ENCODE assay signal across 8 cellular contexts in the genomic region with DNA sequence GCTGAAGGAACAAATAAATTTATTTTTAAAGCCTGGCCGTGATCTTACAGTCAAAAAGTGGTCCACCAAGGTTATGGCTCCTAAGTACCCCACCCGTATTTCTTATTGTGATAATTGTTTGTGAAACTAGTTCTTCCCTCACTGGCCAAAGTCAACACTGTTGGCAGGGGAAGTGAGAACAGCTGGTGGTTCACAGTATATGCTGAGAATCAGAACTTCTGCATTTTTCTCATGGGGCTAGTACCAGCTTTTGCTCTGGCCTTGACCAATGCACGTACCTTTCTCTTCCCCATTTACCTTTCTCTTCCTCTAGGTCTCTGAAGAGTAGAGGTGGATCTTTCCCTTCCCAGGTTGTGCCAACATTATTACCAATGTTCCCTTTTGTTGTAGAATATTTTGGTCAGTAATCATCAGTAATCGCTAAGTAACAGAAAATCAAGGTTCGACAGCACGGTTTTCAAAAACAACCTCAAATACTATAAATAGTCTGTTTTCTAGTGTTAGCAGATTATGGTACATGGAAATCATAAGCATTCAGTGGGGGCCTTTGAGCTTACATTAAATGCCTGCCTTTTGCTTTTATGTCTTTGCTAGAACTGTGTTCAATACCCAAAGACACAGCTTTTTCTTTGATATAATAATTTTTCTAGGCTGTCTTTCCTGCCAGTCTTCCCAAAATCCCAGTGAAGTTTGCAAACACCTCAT.
DNase-seq lines count a peak whose midpoint lies in the region; ATAC-seq and TF ChIP-seq lines count a peak whose summit lies in the region.

No MANE protein-coding gene starts in this region.

- no peak for TF ChIP-seq POLR2A in heart left ventricle (IDR thresholded peaks at IDR 0.05)

- 68 to 79% (median 78%) methylated on average over 6 of the region's 6 CpGs for WGBS in heart left ventricle, 4 donors

- no peak overlapping the region for H3K4me3 Mint-ChIP-seq in activated T-helper 1 cell treated with anti-CD3 and anti-CD28 coated beads, Interleukin-12 subunit alpha, Interleukin-12 subunit beta, Interleukin-2, Interleukin-4 antibody, amounts not matched to agents 30 ng/mL and 10 ng/mL and 1 ng/mL, durations not matched to agents 14 hours and 24 hours and 36 hours

- ATAC-seq in GM21619 (IDR thresholded peaks at IDR 0.05; ENCODE audit: unreplicated experiment) = peak; percentile 100
- ATAC-seq in heart left ventricle = peak; percentile 49 to 77 (median 67)

- peaks cover 25% of the 10 kb centered on the region for H3K36me3 Mint-ChIP-seq in activated T-helper 1 cell treated with anti-CD3 and anti-CD28 coated beads, Interleukin-12 subunit alpha, Interleukin-12 subunit beta, Interleukin-2, Interleukin-4 antibody, amounts not matched to agents 30 ng/mL and 10 ng/mL and 1 ng/mL, durations not matched to agents 14 hours and 24 hours and 36 hours (ENCODE audit: low read depth)

- H3K27me3 ChIP-seq in heart left ventricle = no peaks in the 10 kb centered on the region

- peak; percentile 81 for DNase-seq in GM12865 (ENCODE audit: low read depth)
- peak; percentile 37 for DNase-seq in KG1 (lab: John Stamatoyannopoulos, UW)
- DNase-seq in heart left ventricle = peak in 2 of 5 donors; percentile 26 to 29
- no peak for DNase-seq in NCI-H2196 (lab: John Stamatoyannopoulos, UW; ENCODE audit: unreplicated experiment)
- DNase-seq in 8988T = no peak
- DNase-seq in NCI-H69 (lab: John Stamatoyannopoulos, UW) = no peak
- DNase-seq in activated T-helper 1 cell treated with anti-CD3 and anti-CD28 coated beads, Interleukin-12 subunit alpha, Interleukin-12 subunit beta, Interleukin-2, Interleukin-4 antibody, amounts not matched to agents 30 ng/mL and 10 ng/mL and 1 ng/mL, durations not matched to agents 14 hours and 24 hours and 36 hours (ENCODE audit: low spot score) = no peak

- peaks cover 0 to 30% (median 12%) of the 10 kb centered on the region in 12 donors for H3K4me1 ChIP-seq in heart left ventricle

- peaks cover 38% of the 10 kb centered on the region for H3K9me3 Mint-ChIP-seq in activated T-helper 1 cell treated with anti-CD3 and anti-CD28 coated beads, Interleukin-12 subunit alpha, Interleukin-12 subunit beta, Interleukin-2, Interleukin-4 antibody, amounts not matched to agents 30 ng/mL and 10 ng/mL and 1 ng/mL, durations not matched to agents 14 hours and 24 hours and 36 hours

- H3K36me3 ChIP-seq in heart left ventricle = no peaks in the 10 kb centered on the region

- H3K4me3 ChIP-seq in GM12865 (ENCODE audit: low read depth, low read length) (no peak overlapping the region), heart left ventricle (no peak overlapping the region)

- intact Hi-C loops in heart left ventricle (cut with DNase I) = no loop called here
- intact Hi-C loops in activated T-helper 1 cell treated with anti-CD3 and anti-CD28 coated beads, Interleukin-12 subunit alpha, Interleukin-12 subunit beta, Interleukin-2, Interleukin-4 antibody, amounts not matched to agents 30 ng/mL and 10 ng/mL and 1 ng/mL, durations not matched to agents 14 hours and 24 hours and 36 hours (cut with micrococcal nuclease) = no loop called here

- no peak overlapping the region for H3K27ac Mint-ChIP-seq in activated T-helper 1 cell treated with anti-CD3 and anti-CD28 coated beads, Interleukin-12 subunit alpha, Interleukin-12 subunit beta, Interleukin-2, Interleukin-4 antibody, amounts not matched to agents 30 ng/mL and 10 ng/mL and 1 ng/mL, durations not matched to agents 14 hours and 24 hours and 36 hours

- TF ChIP-seq CTCF in GM12865 (IDR thresholded peaks at IDR 0.05; ENCODE audit: insufficient read depth, low read depth, low read length, missing control alignments) = no peak
- TF ChIP-seq CTCF in heart left ventricle (IDR thresholded peaks at IDR 0.05) = no peak

- no peaks in the 10 kb centered on the region for H3K27me3 Mint-ChIP-seq in activated T-helper 1 cell treated with anti-CD3 and anti-CD28 coated beads, Interleukin-12 subunit alpha, Interleukin-12 subunit beta, Interleukin-2, Interleukin-4 antibody, amounts not matched to agents 30 ng/mL and 10 ng/mL and 1 ng/mL, durations not matched to agents 14 hours and 24 hours and 36 hours (ENCODE audit: insufficient read depth)

- H3K27ac ChIP-seq in heart left ventricle = peak overlapping the region in 4 of 12 donors; percentile 11 to 59 (median 20)

- peaks cover 29% of the 10 kb centered on the region for H3K4me1 Mint-ChIP-seq in activated T-helper 1 cell treated with anti-CD3 and anti-CD28 coated beads, Interleukin-12 subunit alpha, Interleukin-12 subunit beta, Interleukin-2, Interleukin-4 antibody, amounts not matched to agents 30 ng/mL and 10 ng/mL and 1 ng/mL, durations not matched to agents 14 hours and 24 hours and 36 hours (ENCODE audit: low read depth)

- peaks cover 0 to 28% (median 0%) of the 10 kb centered on the region in 12 donors for H3K9me3 ChIP-seq in heart left ventricle

Comparison
In these comparisons a context has a peak if more than half of its experiments do, and no peak if none do; other contexts are left out.
1. DNase-seq: peak in GM12865 (single experiment) and KG1 (single experiment); none in NCI-H2196 (single experiment), 8988T (single experiment), NCI-H69 (single experiment) and activated T-helper 1 cell treated with anti-CD3 and anti-CD28 coated beads, Interleukin-12 subunit alpha, Interleukin-12 subunit beta, Interleukin-2, Interleukin-4 antibody, amounts not matched to agents 30 ng/mL and 10 ng/mL and 1 ng/mL, durations not matched to agents 14 hours and 24 hours and 36 hours (single experiment).